In genomic region chr2:69436937-69437750, GRCh38 we compare ENCODE assay signal across 8 cellular contexts. TPM values are rescaled to one million over a fixed set of nuclear protein-coding genes. Genes with fewer than 3 reads are reported as not detected.
A peak's percentile ranks its signal among the peaks of the same experiment; 100 is the strongest.
DNase-seq lines count a peak whose midpoint lies in the region; ATAC-seq and TF ChIP-seq lines count a peak whose summit lies in the region.

Gene NFU1, minus strand, starts transcription at chr2:69437435. Its CDS starts 13 bp downstream, at chr2:69437422.

- no peaks in the 10 kb centered on the region for H3K27me3 ChIP-seq in GM23338 (ENCODE audit: insufficient read depth)

- H3K27ac ChIP-seq in GM23338 (ENCODE audit: low read depth), result peak within 1 kb of the TSS; percentile 96

- peak within 1 kb of the TSS; percentile 95 for H3K4me3 Mint-ChIP-seq in GM23338
- H3K4me3 Mint-ChIP-seq in naive thymus-derived CD8-positive, alpha-beta T cell, result peak within 1 kb of the TSS; percentile 87 to 99 (median 98)

- no peaks in the 10 kb centered on the region; the same call in 2 of the 3 replicates for H3K36me3 Mint-ChIP-seq in GM23338 (ENCODE audit: low read depth)
- peaks cover 0 to 11% (median 9%) of the 10 kb centered on the region in 3 donors for H3K36me3 Mint-ChIP-seq in naive thymus-derived CD8-positive, alpha-beta T cell

- H2AFZ ChIP-seq in GM23338, result peak within 1 kb of the TSS; percentile 97

- H3K36me3 ChIP-seq in GM23338 (ENCODE audit: insufficient read depth), result no peaks in the 10 kb centered on the region

- peak within 1 kb of the TSS; percentile 62 for H3K4me3 ChIP-seq in GM23338

- 0 out of 3 replicates have a peak, but pooled peaks cover 5% of the 10 kb centered on the region for H3K9me3 Mint-ChIP-seq in GM23338
- H3K9me3 Mint-ChIP-seq in naive thymus-derived CD8-positive, alpha-beta T cell, result peaks cover 0 to 4% (median 0%) of the 10 kb centered on the region in 9 donors

- peak; percentile 39 to 57 for TF ChIP-seq CTCF in GM23338 (conservative IDR thresholded peaks at IDR 0.05; ENCODE audit: low read depth in 2 of 2)

- H4K20me1 ChIP-seq in GM23338 (replicated peaks; ENCODE audit: insufficient read depth), result no peaks in the 10 kb centered on the region

- H3K27me3 Mint-ChIP-seq in GM23338 (ENCODE audit: insufficient read depth, low read depth, poor library complexity), result peaks cover 11% of the 10 kb centered on the region
- H3K27me3 Mint-ChIP-seq in naive thymus-derived CD8-positive, alpha-beta T cell, result no peaks in the 10 kb centered on the region

- peak within 1 kb of the TSS; percentile 80 for H3K4me2 ChIP-seq in GM23338

- H3K27ac Mint-ChIP-seq in GM23338, result peak within 1 kb of the TSS; percentile 98
- H3K27ac Mint-ChIP-seq in naive thymus-derived CD8-positive, alpha-beta T cell, result peak within 1 kb of the TSS; percentile 94 to 100 (median 99)

- peaks cover 7% of the 10 kb centered on the region; the same call in 1 of the 2 replicates for H3K9me2 ChIP-seq in GM23338 (ENCODE audit: insufficient read depth)

- no peaks in the 10 kb centered on the region; the same call in 1 of the 2 replicates for H3K79me2 ChIP-seq in GM23338 (replicated peaks; ENCODE audit: insufficient read depth)

- ATAC-seq in GM23338, result peak; percentile 96
- peak; percentile 82 to 86 for ATAC-seq in naive thymus-derived CD8-positive, alpha-beta T cell

- peaks cover 29% of the 10 kb centered on the region for H3K4me1 Mint-ChIP-seq in GM23338
- peaks cover 7 to 49% (median 43%) of the 10 kb centered on the region in 4 donors for H3K4me1 Mint-ChIP-seq in naive thymus-derived CD8-positive, alpha-beta T cell

- peaks cover 26% of the 10 kb centered on the region for H3K4me1 ChIP-seq in GM23338 (ENCODE audit: insufficient read depth)

- DNase-seq in EL, result peak; percentile 96
- DNase-seq in GM23338 (ENCODE audit: low spot score), result peak; percentile 97
- DNase-seq in LHCN-M2 (ENCODE audit: low read depth), result peak; percentile 91
- DNase-seq in RPMI8226, result peak; percentile 85
- peak; percentile 62 to 79 for DNase-seq in activated T-helper 1 cell treated with anti-CD3 and anti-CD28 coated beads, Interleukin-2, amount 50 U/mL, for 16 hours (ENCODE audit: low read depth in 1 of 2, low spot score in 1 of 2)
- DNase-seq in fibroblast of gingiva (ENCODE audit: low read depth), result peak; percentile 96
- DNase-seq in naive thymus-derived CD8-positive, alpha-beta T cell, result peak; percentile 72 to 94 (median 90)
- peak; percentile 73 to 92 (median 80) for DNase-seq in stimulated activated naive CD4-positive, alpha-beta T cell (lab: John Stamatoyannopoulos, UW)

- H3F3A ChIP-seq in GM23338 (replicated peaks; ENCODE audit: low read depth), result peaks cover 5% of the 10 kb centered on the region

- POLR2A ChIA-PET in naive thymus-derived CD8-positive, alpha-beta T cell (lab: Charles Lee), result interaction anchor here (0.6 to 2.0 kb wide), 20 partner anchors 10 to 1693 kb away, joined by 3 to 8 read pairs (median 4); partner anchors contain the start of genes AAK1, C2orf42, GFPT1 and MCEE

TF ChIP-seq in GM23338, 12 proteins besides CTCF, POLR2A, EP300 and RAD21:
- TF ChIP-seq ZNF331 (CRISPR knock-in tag; IDR thresholded peaks at IDR 0.05; ENCODE audit: low read depth), result no peak
- TF ChIP-seq POLR2AphosphoS5 (IDR thresholded peaks at IDR 0.05; ENCODE audit: low read depth), result peak; percentile 89
- peak; percentile 71 for TF ChIP-seq CREB1 (CRISPR knock-in tag; IDR thresholded peaks at IDR 0.05; ENCODE audit: low read depth)
TF ChIP-seq in GM23338: peak in this region for 2.

RNA-seq across cellular contexts. Expression of gene NFU1, which starts in this region (rescaled TPM):
- 27.5 and 39.9 TPM in 2 replicates for total RNA-seq in GM23338 (2014; rRNA removed; shearing (Covaris generic))
- polyA plus RNA-seq in GM23338 (2016; fragmentation: Nextera tagmentation; extraction: Ambion mirVana), result 96.7 and 102 TPM in 2 replicates
- 34.9 and 48.0 TPM in 2 replicates for total RNA-seq in LHCN-M2 (2014; rRNA removed)
- 53.8 TPM for polyA plus RNA-seq in LHCN-M2 (2012)
- total RNA-seq in naive thymus-derived CD8-positive, alpha-beta T cell, result 10 to 100 TPM; 29.6 to 32.7 TPM
- polyA plus RNA-seq in naive thymus-derived CD8-positive, alpha-beta T cell, result 10 to 100 TPM; 78.6 to 96.9 (median 88.9) TPM

Comparison
In these comparisons a context has a peak if more than half of its experiments do, and no peak if none do; other contexts are left out.
1. Peak in every context shown above with its lines: DNase-seq, ATAC-seq, H3K4me3 ChIP-seq and H3K27ac ChIP-seq.